ENCODE assay signal across 15 cellular contexts in genomic region chr6:17477356-17477755, GRCh38.
DNase-seq lines count a peak whose midpoint lies in the region; ATAC-seq and TF ChIP-seq lines count a peak whose summit lies in the region.
"Had no signal": no experiment of that assay in that cellular context is flagged by ENCODE, and none has a peak within 500 bp of the region (broad histone marks: within the 10 kb centered on the region; RNA-seq: fewer than 3 reads in every experiment).

No MANE protein-coding gene starts in this region.

- TF ChIP-seq CTCF in cardiac muscle cell (IDR thresholded peaks at IDR 0.05; ENCODE audit: low read depth, low read length), result no peak
- TF ChIP-seq CTCF in gastroesophageal sphincter (IDR thresholded peaks at IDR 0.05), result no peak

- intact Hi-C loops in cardiac septum (cut with DNase I), result no loop called here

- TF ChIP-seq POLR2A in gastroesophageal sphincter (IDR thresholded peaks at IDR 0.05), result no peak

- no peak for DNase-seq in cardiac muscle cell (ENCODE audit: low read depth in 1 of 2, low spot score in 1 of 2)
- DNase-seq in cardiac septum (ENCODE audit: low spot score), result no peak
- no peak for DNase-seq in activated T-cell treated with anti-CD3 and anti-CD28 coated beads, Interleukin-2, amount 50 U/mL, for 1 hour
- no peak for DNase-seq in GF-D8 (lab: John Stamatoyannopoulos, UW)
- DNase-seq in DMS79 treated with DMSO at 0.1 percent for 48 hours (lab: John Stamatoyannopoulos, UW), result no peak
- DNase-seq: 8988T; Calu3; CD8-positive, alpha-beta T cell; DND-41; EL; H9 had no signal

- H3K36me3 ChIP-seq in cardiac muscle cell (no peaks in the 10 kb centered on the region), gastroesophageal sphincter (no peaks in the 10 kb centered on the region), rectal smooth muscle tissue (ENCODE audit: control insufficient read depth, insufficient read depth, low read length) (no peaks in the 10 kb centered on the region)
- H3K36me3 ChIP-seq: BLaER1 had no signal

- H3K4me3 ChIP-seq in cardiac muscle cell, result no peak overlapping the region
- H3K4me3 ChIP-seq in gastroesophageal sphincter, result no peak overlapping the region
- H3K4me3 ChIP-seq in rectal smooth muscle tissue (ENCODE audit: low read length), result no peak overlapping the region
- H3K4me3 ChIP-seq: BLaER1 had no signal

- H3K27me3 ChIP-seq in cardiac muscle cell, result no peaks in the 10 kb centered on the region
- no peaks in the 10 kb centered on the region for H3K27me3 ChIP-seq in gastroesophageal sphincter
- no peaks in the 10 kb centered on the region for H3K27me3 ChIP-seq in rectal smooth muscle tissue (ENCODE audit: control insufficient read depth, insufficient read depth, low read length)
- H3K27me3 ChIP-seq: BLaER1 had no signal

- H3K4me1 ChIP-seq in cardiac muscle cell (ENCODE audit: low read depth), result peaks cover 33% of the 10 kb centered on the region
- peaks cover 3 to 68% (median 3%) of the 10 kb centered on the region in 3 donors for H3K4me1 ChIP-seq in gastroesophageal sphincter
- H3K4me1 ChIP-seq in rectal smooth muscle tissue (ENCODE audit: control insufficient read depth, insufficient read depth, low read length), result peaks cover 26% of the 10 kb centered on the region

- no peak for TF ChIP-seq EP300 in gastroesophageal sphincter (IDR thresholded peaks at IDR 0.05)

- H3K9ac ChIP-seq in rectal smooth muscle tissue (ENCODE audit: low read length), result no peak overlapping the region
- H3K9ac ChIP-seq: BLaER1 had no signal

- 72 to 85% methylated on average over 2 of the region's 2 CpGs for WGBS in gastroesophageal sphincter (ENCODE audit: low coverage in 1 of 2), 2 donors

- no peaks in the 10 kb centered on the region for H3K9me3 ChIP-seq in cardiac muscle cell (ENCODE audit: low read depth)
- no peaks in the 10 kb centered on the region for H3K9me3 ChIP-seq in gastroesophageal sphincter
- H3K9me3 ChIP-seq: BLaER1 had no signal

- H3K27ac ChIP-seq in cardiac muscle cell (peak overlapping the region; percentile 89), gastroesophageal sphincter (peak overlapping the region in 3 of 4 donors; percentile 37 to 88 (median 69)), rectal smooth muscle tissue (ENCODE audit: low read depth, low read length) (peak overlapping the region; percentile 17)
- H3K27ac ChIP-seq: BLaER1 had no signal

- no peak for ATAC-seq in gastroesophageal sphincter
- ATAC-seq: CD8-positive, alpha-beta T cell; HepG2 had no signal

Comparison
In these comparisons a context has a peak if more than half of its experiments do, and no peak if none do; other contexts are left out.
1. H3K27ac ChIP-seq: peak in every context shown above with its lines; median percentile 89 in cardiac muscle cell; 69 in gastroesophageal sphincter; 17 in rectal smooth muscle tissue.